ENCODE assay signal across 7 cellular contexts in genomic region chr1:205121660-205122488, GRCh38.
DNase-seq lines count a peak whose midpoint lies in the region; ATAC-seq and TF ChIP-seq lines count a peak whose summit lies in the region.

RBBP5 (minus strand) TSS chr1:205121978; CDS start chr1:205121873, 105 bp downstream.

- peak; percentile 80 for TF ChIP-seq CTCF in retinal pigment epithelial cell (conservative IDR thresholded peaks at IDR 0.05; ENCODE audit: low read depth, low read length)

- ATAC-seq in GM18502 (IDR thresholded peaks at IDR 0.05; ENCODE audit: poor library complexity, unreplicated experiment) (peak; percentile 95), HG02973 (IDR thresholded peaks at IDR 0.05; ENCODE audit: unreplicated experiment) (peak; percentile 91)

- DNase-seq in NCI-H2029 (lab: John Stamatoyannopoulos, UW) (peak; percentile 90), T-helper 9 cell (peak; percentile 88), astrocyte of the hippocampus (ENCODE audit: low read depth, low spot score) (peak; percentile 98), hippocampal formation (lab: John Stamatoyannopoulos, UW) (peak; percentile 89 to 96), retinal pigment epithelial cell (ENCODE audit: low read depth) (peak; percentile 97)

- peak within 1 kb of the TSS; percentile 100 for H3K4me3 ChIP-seq in retinal pigment epithelial cell (ENCODE audit: low read length)

Comparison
In these comparisons a context has a peak if more than half of its experiments do, and no peak if none do; other contexts are left out.
1. Peak in every context shown above with its lines: DNase-seq, ATAC-seq and H3K4me3 ChIP-seq.